In the genomic region with DNA sequence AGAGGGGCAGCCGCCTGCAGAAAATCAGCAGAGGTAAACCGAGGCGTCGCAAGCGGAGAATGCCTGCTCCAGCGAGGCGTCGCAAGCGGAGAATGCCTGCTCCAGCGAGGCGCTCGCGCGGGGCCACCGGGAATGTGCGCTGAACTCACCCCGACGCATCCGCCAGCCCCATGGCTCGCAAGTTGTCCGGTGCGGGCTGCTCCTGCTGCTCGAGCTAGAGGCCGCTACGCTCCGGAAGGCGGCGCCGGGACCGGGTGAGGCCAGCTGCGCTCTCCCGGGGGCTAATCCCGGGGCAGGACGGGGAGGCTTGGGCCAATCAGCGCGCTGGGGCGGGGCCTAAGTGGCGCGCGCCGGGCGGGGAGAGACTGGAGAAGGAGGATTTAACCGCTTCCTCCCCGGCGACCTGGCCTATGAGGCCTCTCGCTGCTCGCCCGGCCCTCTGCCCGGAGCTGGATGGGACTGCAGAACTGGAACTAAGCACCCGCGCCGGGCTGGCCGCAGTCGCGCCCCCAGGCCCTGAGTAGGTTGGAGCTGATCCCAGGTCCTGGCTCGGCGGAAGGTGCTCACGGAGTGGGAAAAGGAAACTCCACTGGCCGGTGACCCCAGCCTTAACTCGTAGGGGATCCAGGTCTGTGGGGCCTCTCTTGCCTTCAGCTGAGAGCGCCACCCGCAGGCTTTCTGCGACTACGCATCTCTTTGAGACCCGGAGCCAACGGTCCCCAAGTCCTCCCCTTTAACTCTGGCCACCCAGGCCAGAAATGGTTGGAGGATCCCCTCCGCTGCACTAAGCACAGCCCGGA, we compare ENCODE assay signal across 8 cellular contexts. TPM values are rescaled to one million over a fixed set of nuclear protein-coding genes. Genes with fewer than 3 reads are reported as not detected.
DNase-seq lines count a peak whose midpoint lies in the region; ATAC-seq and TF ChIP-seq lines count a peak whose summit lies in the region.

A gene with protein sequence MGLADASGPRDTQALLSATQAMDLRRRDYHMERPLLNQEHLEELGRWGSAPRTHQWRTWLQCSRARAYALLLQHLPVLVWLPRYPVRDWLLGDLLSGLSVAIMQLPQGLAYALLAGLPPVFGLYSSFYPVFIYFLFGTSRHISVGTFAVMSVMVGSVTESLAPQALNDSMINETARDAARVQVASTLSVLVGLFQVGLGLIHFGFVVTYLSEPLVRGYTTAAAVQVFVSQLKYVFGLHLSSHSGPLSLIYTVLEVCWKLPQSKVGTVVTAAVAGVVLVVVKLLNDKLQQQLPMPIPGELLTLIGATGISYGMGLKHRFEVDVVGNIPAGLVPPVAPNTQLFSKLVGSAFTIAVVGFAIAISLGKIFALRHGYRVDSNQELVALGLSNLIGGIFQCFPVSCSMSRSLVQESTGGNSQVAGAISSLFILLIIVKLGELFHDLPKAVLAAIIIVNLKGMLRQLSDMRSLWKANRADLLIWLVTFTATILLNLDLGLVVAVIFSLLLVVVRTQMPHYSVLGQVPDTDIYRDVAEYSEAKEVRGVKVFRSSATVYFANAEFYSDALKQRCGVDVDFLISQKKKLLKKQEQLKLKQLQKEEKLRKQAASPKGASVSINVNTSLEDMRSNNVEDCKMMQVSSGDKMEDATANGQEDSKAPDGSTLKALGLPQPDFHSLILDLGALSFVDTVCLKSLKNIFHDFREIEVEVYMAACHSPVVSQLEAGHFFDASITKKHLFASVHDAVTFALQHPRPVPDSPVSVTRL (minus strand): TSS at position 240 of the 800 bp plus-strand sequence. CDS start 68 bp downstream, at position 172.

- H3K4me3 ChIP-seq in WERI-Rb-1 (ENCODE audit: low read depth, low read length) (peak within 1 kb of the TSS; percentile 54), cardiac fibroblast (replicated peaks in 1 of 2; ENCODE audit: low read depth in 2 of 2, low read length in 2 of 2) (peak within 1 kb of the TSS; percentile 97 to 99), smooth muscle cell (peak within 1 kb of the TSS; percentile 81)

- H3K27ac ChIP-seq in WERI-Rb-1 (peak within 1 kb of the TSS; percentile 72), smooth muscle cell (ENCODE audit: low read depth) (no peak within 1 kb of the TSS)

- H3K4me2 ChIP-seq in smooth muscle cell: peak within 1 kb of the TSS; percentile 94

- peak within 1 kb of the TSS; percentile 65 for H3K9ac ChIP-seq in smooth muscle cell (ENCODE audit: low read depth)

- peaks cover 6% of the 10 kb centered on the region for H3K79me2 ChIP-seq in smooth muscle cell (ENCODE audit: low read depth)

- H3K4me1 ChIP-seq in smooth muscle cell (ENCODE audit: low read depth): peaks cover 8% of the 10 kb centered on the region

- H3F3A ChIP-seq in smooth muscle cell (ENCODE audit: low read depth): no peaks in the 10 kb centered on the region

- peaks cover 24% of the 10 kb centered on the region for H4K20me1 ChIP-seq in smooth muscle cell (ENCODE audit: low read depth)

- ATAC-seq in GM18907 (IDR thresholded peaks at IDR 0.05; ENCODE audit: unreplicated experiment) (peak; percentile 90), HG03159 (IDR thresholded peaks at IDR 0.05; ENCODE audit: unreplicated experiment) (peak; percentile 90)

- WGBS in smooth muscle cell (ENCODE audit: low lambda C conversion rate): 1% methylated on average over 68 of the region's 68 CpGs

- peak within 1 kb of the TSS; percentile 58 for H2AFZ ChIP-seq in smooth muscle cell (ENCODE audit: low read depth)

- TF ChIP-seq CTCF in WERI-Rb-1 (IDR thresholded peaks at IDR 0.05; ENCODE audit: low read depth, low read length) (peak; percentile 91), cardiac fibroblast (IDR thresholded peaks at IDR 0.05; ENCODE audit: low read depth, low read length) (peak; percentile 76), smooth muscle cell (IDR thresholded peaks at IDR 0.05; ENCODE audit: borderline replicate concordance, insufficient read depth, poor library complexity, severe bottlenecking) (peak; percentile 44)

- H3K27me3 ChIP-seq in WERI-Rb-1 (ENCODE audit: insufficient read depth, low read depth, severe bottlenecking) (no peaks in the 10 kb centered on the region), smooth muscle cell (ENCODE audit: low read depth) (no peaks in the 10 kb centered on the region)

- peak; percentile 100 for DNase-seq in AG08395 (ENCODE audit: low spot score)
- DNase-seq in NCI-H2227 (lab: John Stamatoyannopoulos, UW; ENCODE audit: unreplicated experiment): peak; percentile 96
- peak; percentile 98 for DNase-seq in WERI-Rb-1
- peak; percentile 97 for DNase-seq in cardiac fibroblast (ENCODE audit: low read depth in 2 of 2)
- peak; percentile 100 for DNase-seq in iPS-NIHi11 (ENCODE audit: low spot score)
- peak; percentile 86 for DNase-seq in smooth muscle cell (lab: John Stamatoyannopoulos, UW; ENCODE audit: unreplicated experiment)

- peaks cover 54% of the 10 kb centered on the region for H3K36me3 ChIP-seq in WERI-Rb-1
- H3K36me3 ChIP-seq in smooth muscle cell (ENCODE audit: low read depth): no peaks in the 10 kb centered on the region

- H3K9me3 ChIP-seq in WERI-Rb-1 (ENCODE audit: severe bottlenecking): no peaks in the 10 kb centered on the region
- no peaks in the 10 kb centered on the region for H3K9me3 ChIP-seq in smooth muscle cell (replicated peaks; ENCODE audit: low read depth)

RNA-seq across cellular contexts. Expression of the gene that starts here (rescaled TPM):
- total RNA-seq in smooth muscle cell: 28.4 and 29.4 TPM in 2 replicates
- 34.8 and 42.4 TPM in 2 replicates for polyA plus RNA-seq in smooth muscle cell
